In the genomic region with DNA sequence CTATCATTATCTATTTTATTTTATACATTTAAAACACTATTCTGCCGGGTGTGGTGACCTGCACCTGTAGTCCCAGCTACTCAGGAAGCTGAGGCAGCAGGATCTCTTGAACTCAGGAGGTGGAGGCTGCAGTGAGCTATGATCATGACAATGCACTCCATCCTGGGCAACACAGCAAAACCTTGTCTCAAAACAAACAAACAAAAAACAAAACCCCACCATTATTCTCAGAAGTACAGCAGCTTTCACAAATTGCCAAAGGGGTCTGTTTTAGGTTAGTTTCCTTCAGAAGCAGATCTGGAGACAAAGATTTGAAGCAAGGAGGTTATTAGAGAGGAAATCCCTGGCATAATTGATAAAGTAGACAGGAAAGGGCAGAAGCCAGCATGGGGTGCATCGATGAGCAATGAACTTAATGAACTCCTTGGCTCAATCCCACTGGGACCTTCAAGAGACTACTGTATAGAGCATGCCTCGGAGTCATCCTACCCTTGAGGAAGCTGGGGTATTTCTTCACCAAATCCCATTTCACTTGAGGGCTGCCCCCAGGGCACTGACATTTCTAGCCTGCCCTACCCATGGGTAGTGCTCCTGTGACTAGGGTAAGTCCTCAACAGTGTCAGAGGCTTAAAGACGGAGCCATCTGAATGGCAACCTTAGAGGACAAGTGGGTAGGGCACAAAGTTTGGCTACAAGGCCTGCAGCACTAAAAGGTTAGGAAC, we compare ENCODE assay signal across 28 cellular contexts. TPM values are rescaled to one million over a fixed set of nuclear protein-coding genes. Genes with fewer than 3 reads are reported as not detected.
A peak's percentile ranks its signal among the peaks of the same experiment; 100 is the strongest.
DNase-seq lines count a peak whose midpoint lies in the region; ATAC-seq, FAIRE-seq and TF ChIP-seq lines count a peak whose summit lies in the region.
"Had no signal": no experiment of that assay in that cellular context is flagged by ENCODE, and none has a peak within 500 bp of the region (broad histone marks: within the 10 kb centered on the region; RNA-seq: fewer than 3 reads in every experiment).

No MANE protein-coding gene starts in this region.

- no CpG with 5 or more reads among the region's 4 CpGs for WGBS in IMR-90 (ENCODE audit: extremely low coverage in 2 of 2, insufficient read length in 1 of 2), 2 experiments
- WGBS in H1 (ENCODE audit: extremely low coverage in 1 of 2, insufficient coverage in 1 of 2, insufficient read length in 1 of 2, insufficient replicate concordance in 2 of 2, low coverage in 1 of 2, low lambda C conversion rate in 2 of 2, missing lambda C conversion rate in 1 of 2), 2 experiments, result 90% methylated on average over 4 of the region's 4 CpGs; no CpG with 5 or more reads in 1 of the 2 experiments
- WGBS in esophagus squamous epithelium, 2 donors, result 61 to 80% methylated on average over 3 to 4 of the region's 4 CpGs

- H3K56ac ChIP-seq in IMR-90 (ENCODE audit: extremely low read depth, insufficient read depth, low read length) (no peak overlapping the region), H1 (replicated peaks; ENCODE audit: insufficient read length, low read depth, low read length) (no peak overlapping the region)

- in situ Hi-C loops in IMR-90 (cut with MboI; ENCODE audit: low sequenced_read_pairs), result no loop called here

- no peaks in the 10 kb centered on the region for H3K36me3 Mint-ChIP-seq in MCF 10A (ENCODE audit: insufficient read depth, unreplicated experiment)

- H3K27ac Mint-ChIP-seq in MCF 10A (ENCODE audit: low read depth, unreplicated experiment), result no peak overlapping the region
- H3K27ac Mint-ChIP-seq: activated CD4-positive, alpha-beta memory T cell treated with anti-CD3 and anti-CD28 coated beads, Interleukin-2, amount 10 ng/mL, durations not matched to agents 7 days and 5 days had no signal

- no peaks in the 10 kb centered on the region for H3K79me2 ChIP-seq in ACC112 (ENCODE audit: control insufficient read depth, insufficient read depth, low read length, unreplicated experiment)
- 0 out of 4 replicates have a peak, but pooled peaks cover 0 to 2% of the 10 kb centered on the region in 2 experiments for H3K79me2 ChIP-seq in H1 (ENCODE audit: control insufficient read depth in 1 of 2, insufficient read depth in 2 of 2, low read length in 2 of 2)
- no peaks in the 10 kb centered on the region for H3K79me2 ChIP-seq in osteoblast (ENCODE audit: insufficient read depth, low read length)

- H3K79me1 ChIP-seq in IMR-90 (ENCODE audit: low read depth in 1 of 2, low read length in 2 of 2), result no peaks in the 10 kb centered on the region
- H3K79me1 ChIP-seq in H1 (ENCODE audit: low read depth, low read length), result no peaks in the 10 kb centered on the region

- ATAC-seq in IMR-90 (ENCODE audit: low read depth) (no peak), GM19035 (IDR thresholded peaks at IDR 0.05; ENCODE audit: unreplicated experiment) (no peak)
- ATAC-seq: heart right ventricle had no signal

- no peak overlapping the region for H3K18ac ChIP-seq in IMR-90 (ENCODE audit: low read depth, low read length)
- H3K18ac ChIP-seq in H1 (ENCODE audit: extremely low read depth, low read length), result no peak overlapping the region; the same call in 1 of the 2 replicates

- FAIRE-seq in H1 (lab: Jason Lieb, UNC) (no peak), GM12891 (lab: Jason Lieb, UNC) (no peak)
- FAIRE-seq: small intestine had no signal

- no peak overlapping the region for H2BK15ac ChIP-seq in IMR-90 (ENCODE audit: low read depth, low read length)
- H2BK15ac ChIP-seq in H1 (ENCODE audit: low read length), result peak overlapping the region; percentile 33; the same call in 1 of the 2 replicates

- H3K9me3 Mint-ChIP-seq in MCF 10A (ENCODE audit: unreplicated experiment), result no peaks in the 10 kb centered on the region
- H3K9me3 Mint-ChIP-seq: activated CD4-positive, alpha-beta memory T cell treated with anti-CD3 and anti-CD28 coated beads, Interleukin-2, amount 10 ng/mL, durations not matched to agents 7 days and 5 days had no signal

- H2BK120ac ChIP-seq in IMR-90 (ENCODE audit: low read depth, low read length), result 0 out of 2 replicates have a peak overlapping the region, but pooled peaks have one; percentile 54
- H2BK120ac ChIP-seq in H1 (replicated peaks; ENCODE audit: low read depth, low read length), result no peak overlapping the region

- H2AK5ac ChIP-seq in IMR-90 (ENCODE audit: low read depth, low read length) (peak overlapping the region; percentile 2; the same call in 1 of the 2 replicates), H1 (ENCODE audit: low read depth, low read length) (no peak overlapping the region)

- no peak overlapping the region for H4K5ac ChIP-seq in IMR-90 (ENCODE audit: low read depth, low read length)
- H4K5ac ChIP-seq in H1 (ENCODE audit: insufficient read length, low read depth, low read length), result no peak overlapping the region

- 0 out of 2 replicates have a peak overlapping the region, but pooled peaks have one; percentile 13 for H2BK12ac ChIP-seq in H1 (ENCODE audit: low read depth, low read length)

- no peak overlapping the region for H3K4me3 ChIP-seq in ACC112 (ENCODE audit: low read depth, low read length)
- H3K4me3 ChIP-seq in IMR-90 (ENCODE audit: insufficient read depth, low read depth, low read length), result no peak overlapping the region
- no peak overlapping the region for H3K4me3 ChIP-seq in H1 (ENCODE audit: extremely low read depth in 1 of 4, insufficient read depth in 2 of 4, low read depth in 3 of 4, low read length in 4 of 4)
- H3K4me3 ChIP-seq in osteoblast (ENCODE audit: insufficient read depth, low read length), result no peak overlapping the region
- H3K4me3 ChIP-seq in esophagus squamous epithelium, result no peak overlapping the region
- H3K4me3 ChIP-seq: heart right ventricle, SK-N-MC had no signal

- POLR2A ChIA-PET in IMR-90 (lab: Charles Lee; ENCODE audit: unreplicated experiment) (interaction anchor here (0.6 kb wide), 1 partner anchor 104 kb away, joined by 4 read pairs; no protein-coding TSS in a partner anchor), H1 (lab: Charles Lee; ENCODE audit: partially characterized antibody) (interaction anchor here (0.6 to 27.8 kb wide), 10 partner anchors 11 to 331 kb away, joined by 3 to 452 read pairs (median 3); a partner anchor contains a TSS), MCF 10A (lab: Yijun Ruan, JAX) (no interaction called here)

- H3K4me1 Mint-ChIP-seq in MCF 10A (ENCODE audit: insufficient read depth, unreplicated experiment), result peaks cover 30% of the 10 kb centered on the region

- TF ChIP-seq POLR2A in IMR-90 (IDR thresholded peaks at IDR 0.05; ENCODE audit: low read depth, low read length) (no peak), H1 (IDR thresholded peaks at IDR 0.05; ENCODE audit: control extremely low read depth in 1 of 2, low read depth in 2 of 2, low read length in 2 of 2) (peak in 1 of 2 experiments; percentile 58; a peak in 1 of 3 replicates), GM12891 (IDR thresholded peaks at IDR 0.05; ENCODE audit: low read depth, low read length) (no peak), esophagus squamous epithelium (IDR thresholded peaks at IDR 0.05) (no peak)

- H2BK5ac ChIP-seq in IMR-90 (ENCODE audit: low read depth, low read length, poor library complexity, severe bottlenecking) (no peak overlapping the region), H1 (ENCODE audit: low read depth, low read length) (no peak overlapping the region)

- H3K14ac ChIP-seq in IMR-90 (replicated peaks; ENCODE audit: low read depth, low read length) (no peak overlapping the region), H1 (ENCODE audit: insufficient read length) (no peak overlapping the region)

- H3K4me2 ChIP-seq in IMR-90 (ENCODE audit: low read depth, low read length) (no peak overlapping the region), H1 (ENCODE audit: insufficient read depth in 1 of 2, low read depth in 2 of 2, low read length in 2 of 2) (no peak overlapping the region), osteoblast (ENCODE audit: insufficient read depth, low read length) (no peak overlapping the region)

- peaks cover 4% of the 10 kb centered on the region; the same call in 1 of the 2 replicates for H3K9me1 ChIP-seq in IMR-90 (ENCODE audit: insufficient read depth, low read length)

- H3K9me3 ChIP-seq in IMR-90 (ENCODE audit: control insufficient read depth, insufficient read depth, low read length) (no peaks in the 10 kb centered on the region), H1 (ENCODE audit: insufficient read depth in 2 of 2, low read depth in 1 of 2, low read length in 1 of 2) (peaks cover 8 to 13% of the 10 kb centered on the region in 2 experiments), osteoblast (ENCODE audit: low read depth, low read length) (no peaks in the 10 kb centered on the region), esophagus squamous epithelium (no peaks in the 10 kb centered on the region)
- H3K9me3 ChIP-seq: heart right ventricle had no signal

- no peak overlapping the region for H2BK20ac ChIP-seq in IMR-90 (ENCODE audit: low read depth, low read length)
- no peak overlapping the region for H2BK20ac ChIP-seq in H1 (ENCODE audit: low read length)

- no peaks in the 10 kb centered on the region for H3K27me3 ChIP-seq in ACC112 (ENCODE audit: insufficient read depth, low read length)
- H3K27me3 ChIP-seq in IMR-90 (ENCODE audit: control insufficient read depth, insufficient read depth, low read length), result no peaks in the 10 kb centered on the region
- H3K27me3 ChIP-seq in H1 (replicated peaks in 1 of 4; ENCODE audit: control insufficient read depth in 3 of 4, extremely low read depth in 1 of 4, insufficient read depth in 3 of 4, low read length in 3 of 4), result no peaks in the 10 kb centered on the region
- H3K27me3 ChIP-seq in osteoblast (ENCODE audit: insufficient read depth, low read length), result no peaks in the 10 kb centered on the region
- H3K27me3 ChIP-seq in esophagus squamous epithelium, result no peaks in the 10 kb centered on the region
- H3K27me3 ChIP-seq: heart right ventricle had no signal

- H3K36me3 ChIP-seq in ACC112 (ENCODE audit: insufficient read depth, low read length) (no peaks in the 10 kb centered on the region), IMR-90 (ENCODE audit: control insufficient read depth, insufficient read depth, low read length) (no peaks in the 10 kb centered on the region), H1 (ENCODE audit: control insufficient read depth in 2 of 4, insufficient read depth in 4 of 4, low read length in 3 of 4) (peaks cover 6 to 76% (median 44%) of the 10 kb centered on the region in 4 experiments), osteoblast (ENCODE audit: insufficient read depth, low read length) (no peaks in the 10 kb centered on the region), esophagus squamous epithelium (no peaks in the 10 kb centered on the region)
- H3K36me3 ChIP-seq: heart right ventricle had no signal

- H4K91ac ChIP-seq in IMR-90 (ENCODE audit: insufficient read depth, low read depth, low read length), result no peak overlapping the region
- H4K91ac ChIP-seq in H1 (replicated peaks; ENCODE audit: insufficient read length, low read length), result no peak overlapping the region

- dilution Hi-C loops in IMR-90 (cut with HindIII; ENCODE audit: low sequenced_read_pairs, unreplicated experiment), result no loop called here

- peaks cover 26% of the 10 kb centered on the region for H3K4me1 ChIP-seq in ACC112 (ENCODE audit: control insufficient read depth, insufficient read depth, low read length, unreplicated experiment)
- peaks cover 17% of the 10 kb centered on the region for H3K4me1 ChIP-seq in IMR-90 (ENCODE audit: control insufficient read depth, insufficient read depth, low read length)
- peaks cover 5 to 15% (median 7%) of the 10 kb centered on the region in 4 experiments for H3K4me1 ChIP-seq in H1 (replicated peaks in 1 of 4; ENCODE audit: control insufficient read depth in 3 of 4, insufficient read depth in 4 of 4, low read length in 3 of 4)
- peaks cover 39% of the 10 kb centered on the region for H3K4me1 ChIP-seq in osteoblast (ENCODE audit: insufficient read depth, low read length)
- H3K4me1 ChIP-seq in esophagus squamous epithelium, result peaks cover 10 to 62% (median 33%) of the 10 kb centered on the region in 3 donors

- H2AFZ ChIP-seq in ACC112 (ENCODE audit: low read length, unreplicated experiment) (peak overlapping the region; percentile 24), IMR-90 (replicated peaks; ENCODE audit: low read length, poor library complexity) (no peak overlapping the region), H1 (ENCODE audit: low read length) (no peak overlapping the region), osteoblast (ENCODE audit: low read length) (no peak overlapping the region)

- H3K23me2 ChIP-seq in H1 (ENCODE audit: low read depth, low read length), result no peaks in the 10 kb centered on the region

- BruUV-seq in IMR-90 (replicated peaks; lab: Mats Ljungman, UMichigan), result no TSS peak
- no TSS peak for BruUV-seq in MCF 10A (replicated peaks; lab: Mats Ljungman, UMichigan)

- no peak for TF ChIP-seq RAD21 in IMR-90 (IDR thresholded peaks at IDR 0.05; ENCODE audit: low read length)
- no peak for TF ChIP-seq RAD21 in H1 (IDR thresholded peaks at IDR 0.05 in 1 of 2, conservative IDR thresholded peaks at IDR 0.05 in 1 of 2; ENCODE audit: low read depth in 2 of 2, low read length in 2 of 2)

- no peak overlapping the region for H4K8ac ChIP-seq in IMR-90 (ENCODE audit: low read depth in 2 of 2, low read length in 2 of 2)
- H4K8ac ChIP-seq in H1 (ENCODE audit: extremely low read depth, insufficient read depth, low read length), result no peak overlapping the region

- H2AK9ac ChIP-seq in IMR-90 (replicated peaks; ENCODE audit: low read depth, low read length, poor library complexity), result peak overlapping the region; percentile 10

- intact Hi-C loops in IMR-90 (cut with micrococcal nuclease) (no loop called here), esophagus squamous epithelium (cut with DNase I) (no loop called here), MCF 10A (cut with micrococcal nuclease) (no loop called here)

- CTCF ChIA-PET in IMR-90 (lab: Yijun Ruan, JAX), result interaction anchor here (1.1 kb wide), 1 partner anchor 19 kb away, joined by 3 read pairs; no protein-coding TSS in a partner anchor
- CTCF ChIA-PET in H1 (lab: Charles Lee; ENCODE audit: partially characterized antibody), result interaction anchor here (0.7 to 23.9 kb wide), 3 partner anchors 14 to 65 kb away, joined by 3 to 610 read pairs (median 220); a partner anchor contains a TSS
- CTCF ChIA-PET in MCF 10A (lab: Yijun Ruan, JAX), result interaction anchor here (0.5 to 0.7 kb wide), 4 partner anchors 12 to 227 kb away, joined by 3 read pairs; no protein-coding TSS in a partner anchor

- H3K27ac ChIP-seq in ACC112 (ENCODE audit: low read depth, low read length), result no peak overlapping the region
- no peak overlapping the region for H3K27ac ChIP-seq in IMR-90 (ENCODE audit: insufficient read depth, low read length)
- H3K27ac ChIP-seq in H1 (ENCODE audit: low read depth, low read length), result no peak overlapping the region; the same call in 1 of the 2 replicates
- no peak overlapping the region for H3K27ac ChIP-seq in osteoblast (ENCODE audit: low read depth, low read length)
- H3K27ac ChIP-seq in esophagus squamous epithelium, result no peak overlapping the region
- H3K27ac ChIP-seq: epithelial cell of prostate, heart right ventricle, RWPE1, SK-N-MC had no signal

- H4K20me1 ChIP-seq in IMR-90 (ENCODE audit: insufficient read depth, low read length), result no peaks in the 10 kb centered on the region
- no peaks in the 10 kb centered on the region for H4K20me1 ChIP-seq in H1 (replicated peaks in 1 of 2; ENCODE audit: control insufficient read depth in 1 of 2, insufficient read depth in 2 of 2, low read length in 2 of 2)
- no peaks in the 10 kb centered on the region for H4K20me1 ChIP-seq in osteoblast (ENCODE audit: insufficient read depth, low read length)

- H3K9ac ChIP-seq in IMR-90 (ENCODE audit: low read depth, low read length) (no peak overlapping the region), H1 (replicated peaks in 1 of 4; ENCODE audit: extremely low read depth in 1 of 4, low read depth in 3 of 4, low read length in 3 of 4) (no peak overlapping the region)

- no peak for TF ChIP-seq EP300 in H1 (IDR thresholded peaks at IDR 0.05; ENCODE audit: borderline replicate concordance in 1 of 2, low read depth in 2 of 2, low read length in 2 of 2)

- H3K23ac ChIP-seq in IMR-90 (ENCODE audit: low read depth, low read length) (no peak overlapping the region), H1 (ENCODE audit: insufficient read length) (no peak overlapping the region)

- H3K4me3 Mint-ChIP-seq in MCF 10A (ENCODE audit: unreplicated experiment), result no peak overlapping the region
- H3K4me3 Mint-ChIP-seq: activated CD4-positive, alpha-beta memory T cell treated with anti-CD3 and anti-CD28 coated beads, Interleukin-2, amount 10 ng/mL, durations not matched to agents 7 days and 5 days had no signal

- DNase-seq in IMR-90 (no peak), H1 (ENCODE audit: low read depth in 1 of 2, low spot score in 2 of 2) (no peak), osteoblast (ENCODE audit: insufficient read length, low spot score, missing footprints) (peak; percentile 78), GM12891 (ENCODE audit: insufficient read length, low spot score) (no peak), esophagus squamous epithelium (lab: John Stamatoyannopoulos, UW) (no peak), MCF 10A (ENCODE audit: unreplicated experiment) (no peak)
- DNase-seq: activated CD4-positive, alpha-beta memory T cell treated with anti-CD3 and anti-CD28 coated beads, Interleukin-2, amount 10 ng/mL, durations not matched to agents 7 days and 5 days; activated gamma-delta T cell; cerebellar nuclear complex; DMS 273 treated with DMSO at 0.1 percent for 48 hours; foreskin fibroblast; GOT3; heart right ventricle; KBM-7; left cardiac atrium; NCI-H1694; NCI-H2171 treated with DMSO at 0.1 percent for 48 hours; nucleus accumbens; retina; small intestine; stimulated activated CD4-positive, alpha-beta T cell treated with anti-CD3 and anti-CD28 coated beads, Interleukin-2, amount 100 ng/mL, for 24 hours; substantia nigra; T-helper 9 cell had no signal

- H3K4ac ChIP-seq in IMR-90 (ENCODE audit: low read depth, low read length) (peak overlapping the region; percentile 27; the same call in 1 of the 2 replicates), H1 (replicated peaks; ENCODE audit: insufficient read length, low read depth, low read length) (no peak overlapping the region)

- no peaks in the 10 kb centered on the region for H3K27me3 Mint-ChIP-seq in MCF 10A (ENCODE audit: insufficient read depth, unreplicated experiment)

- TF ChIP-seq CTCF in IMR-90 (conservative IDR thresholded peaks at IDR 0.05; ENCODE audit: low read depth, low read length) (no peak), H1 (IDR thresholded peaks at IDR 0.05; ENCODE audit: control extremely low read depth in 1 of 3, insufficient read depth in 1 of 3, low read depth in 1 of 3, low read length in 3 of 3) (no peak), osteoblast (IDR thresholded peaks at IDR 0.05; ENCODE audit: extremely low read depth, low read depth, low read length) (no peak), esophagus squamous epithelium (IDR thresholded peaks at IDR 0.05) (no peak), MCF 10A (IDR thresholded peaks at IDR 0.05; ENCODE audit: unreplicated experiment) (no peak)

RNA-seq across cellular contexts. Expression of a gene that starts 43.2 kb away (rescaled TPM):
- 5.6 and 6.7 TPM in 2 replicates for total RNA-seq in IMR-90 (2012; rRNA removed)
- polyA plus RNA-seq in IMR-90 (2012; rRNA removed), result 17.8 and 19.6 TPM in 2 replicates
- 15.6 and 26.4 TPM in 2 replicates for polyA plus RNA-seq in IMR-90 (2012; cell fraction: cytosol; rRNA removed)
- polyA plus RNA-seq in IMR-90 (2012; cell fraction: nucleus; rRNA removed; ENCODE audit: low replicate concordance), result 56.9 and 61.7 TPM in 2 replicates
- 181 and 182 TPM in 2 replicates for total RNA-seq in H1 (2021; fragmentation: NEBNext Ultra II Directional; extraction: Animal tissue kit (Norgen Biotek cat#: 25700))
- polyA plus RNA-seq in H1 (2011; rRNA removed), result 99.4 and 134 TPM in 2 replicates
- 110 TPM for polyA plus RNA-seq in H1 (2011; cell fraction: cytosol; rRNA removed)
- 240 TPM for polyA plus RNA-seq in H1 (2011; cell fraction: nucleus; rRNA removed)
- 139 to 201 TPM (median 179 TPM) in 4 replicates for polyA plus RNA-seq in H1 (2012, experiment 1 of 2)
- 146 TPM for polyA plus RNA-seq in H1 (2012, experiment 2 of 2)
- polyA plus RNA-seq in H1 (2013, experiment 1 of 2), result 128 TPM
- 135 TPM for polyA plus RNA-seq in H1 (2013, experiment 2 of 2)
- polyA minus RNA-seq in H1 (2011; rRNA and poly(A)+ RNA removed), result 116 and 120 TPM in 2 replicates
- 196 TPM for polyA minus RNA-seq in H1 (2011; cell fraction: cytosol; rRNA and poly(A)+ RNA removed)
- polyA minus RNA-seq in H1 (2011; cell fraction: nucleus; rRNA and poly(A)+ RNA removed), result 121 TPM
- 13.0 and 22.4 TPM in 2 replicates for total RNA-seq in osteoblast
- 13.9 TPM for polyA plus RNA-seq in GM12891 (2012; ENCODE audit: low read depth, missing spikeins)
- total RNA-seq in esophagus squamous epithelium, result 100 to 1,000 TPM; 131 to 261 (median 140) TPM
- total RNA-seq in MCF 10A (2022), result 59.7 and 66.0 TPM in 2 replicates
